ENCODE assay signal across 1 cellular context in genomic region chr14:72710212-72710611, GRCh38.
TF ChIP-seq lines count a peak whose summit lies in the region.

No MANE protein-coding gene starts in this region.

TF ChIP-seq in IMR-90, 13 proteins besides CTCF, POLR2A, EP300 and RAD21 (continued from another document):
- TF ChIP-seq ELK1 (IDR thresholded peaks at IDR 0.05; ENCODE audit: borderline replicate concordance, low read depth, low read length) (no peak), MAFK (IDR thresholded peaks at IDR 0.05; ENCODE audit: low read depth, low read length) (no peak), FOS (IDR thresholded peaks at IDR 0.05; ENCODE audit: low read depth, low read length) (no peak), MAZ (IDR thresholded peaks at IDR 0.05; ENCODE audit: borderline replicate concordance, low read depth, low read length) (no peak), CEBPB (IDR thresholded peaks at IDR 0.05; ENCODE audit: low read depth, low read length) (no peak), RFX5 (IDR thresholded peaks at IDR 0.05; ENCODE audit: low read depth, low read length) (no peak), RCOR1 (IDR thresholded peaks at IDR 0.05; ENCODE audit: insufficient replicate concordance, low read length) (no peak), CHD1 (IDR thresholded peaks at IDR 0.05; ENCODE audit: low read depth, low read length) (no peak)
